In the genomic region with DNA sequence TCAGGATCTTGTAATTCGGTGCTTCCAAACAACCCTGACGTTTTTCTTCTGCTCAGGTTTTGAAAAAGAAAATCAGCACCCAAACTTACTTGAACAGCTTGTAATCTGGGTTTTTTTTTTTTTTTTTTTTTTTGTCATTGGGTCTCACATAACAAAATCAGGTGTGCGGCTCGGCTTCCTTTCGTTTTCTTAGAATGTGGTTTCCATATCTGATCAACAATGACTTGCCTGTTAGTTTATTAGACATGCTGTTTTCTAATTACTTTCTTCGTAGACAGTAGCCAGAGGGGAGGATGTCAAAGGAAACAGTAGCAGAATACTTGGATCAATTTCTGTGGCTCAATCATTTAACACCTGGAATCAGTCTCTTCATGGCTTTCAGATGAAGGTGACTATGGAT, we compare ENCODE assay signal across 17 cellular contexts. TPM values are rescaled to one million over a fixed set of nuclear protein-coding genes. Genes with fewer than 3 reads are reported as not detected.
DNase-seq lines count a peak whose midpoint lies in the region; ATAC-seq and TF ChIP-seq lines count a peak whose summit lies in the region.
"Had no signal": no experiment of that assay in that cellular context is flagged by ENCODE, and none has a peak within 500 bp of the region (broad histone marks: within the 10 kb centered on the region; RNA-seq: fewer than 3 reads in every experiment).

No MANE protein-coding gene starts in this region.

- ATAC-seq in GM23338 = no peak
- ATAC-seq in naive B cell (ENCODE audit: low read depth in 2 of 2) = no peak

- H3K4me3 ChIP-seq in CD8-positive, alpha-beta memory T cell (ENCODE audit: low read length) = no peak overlapping the region
- peak overlapping the region; percentile 77 for H3K4me3 ChIP-seq in GM23338

- H4K20me1 ChIP-seq in GM23338 (replicated peaks; ENCODE audit: insufficient read depth) = no peaks in the 10 kb centered on the region

- CTCF ChIA-PET in CD8-positive, alpha-beta memory T cell (lab: Charles Lee) = no interaction called here

- no peak for DNase-seq in CD8-positive, alpha-beta memory T cell
- DNase-seq in GM23338 (ENCODE audit: low spot score) (no peak), naive B cell (no peak), activated gamma-delta T cell treated with Interleukin-2 at 50 U/mL for 16 hours (no peak), activated gamma-delta T cell (lab: John Stamatoyannopoulos, UW) (no peak), HK-2 (ENCODE audit: unreplicated experiment) (no peak), cerebellum (ENCODE audit: low spot score) (no peak)
- DNase-seq in activated naive CD8-positive, alpha-beta T cell treated with anti-CD3 and anti-CD28 coated beads for 36 hours = no peak
- DNase-seq: activated effector memory CD4-positive, alpha-beta T cell treated with Interleukin-2 at 50 U/mL for 16 hours; colonic mucosa; HFFc6; NCI-H2171 treated with DMSO at 0.1 percent for 48 hours had no signal

- peaks cover 3% of the 10 kb centered on the region for H3K27me3 ChIP-seq in CD8-positive, alpha-beta memory T cell (ENCODE audit: insufficient read depth, low read length, poor library complexity, severe bottlenecking)
- H3K27me3 ChIP-seq in GM23338 (ENCODE audit: insufficient read depth) = peaks cover 50% of the 10 kb centered on the region

- H2AFZ ChIP-seq in GM23338 = no peak overlapping the region

- H3K4me1 Mint-ChIP-seq in CD8-positive, alpha-beta memory T cell = peaks cover 6 to 22% (median 17%) of the 10 kb centered on the region in 3 donors
- H3K4me1 Mint-ChIP-seq in GM23338 = peaks cover 2% of the 10 kb centered on the region; the same call in 1 of the 3 replicates
- peaks cover 8% of the 10 kb centered on the region for H3K4me1 Mint-ChIP-seq in activated naive CD8-positive, alpha-beta T cell treated with anti-CD3 and anti-CD28 coated beads for 36 hours
- H3K4me1 Mint-ChIP-seq in naive B cell = peaks cover 10 to 26% (median 24%) of the 10 kb centered on the region in 3 donors
- H3K4me1 Mint-ChIP-seq: stimulated activated effector memory CD8-positive, alpha-beta T cell treated with anti-CD3 and anti-CD28 coated beads, Interleukin-12 subunit alpha, Interleukin-12 subunit beta, amount 100 ng/mL, for 72 hours had no signal

- peaks cover 23 to 52% of the 10 kb centered on the region in 2 donors for H3K27me3 Mint-ChIP-seq in CD8-positive, alpha-beta memory T cell
- peaks cover 40% of the 10 kb centered on the region for H3K27me3 Mint-ChIP-seq in GM23338 (ENCODE audit: insufficient read depth, low read depth, poor library complexity)
- H3K27me3 Mint-ChIP-seq in activated naive CD8-positive, alpha-beta T cell treated with anti-CD3 and anti-CD28 coated beads for 36 hours = peaks cover 61% of the 10 kb centered on the region
- peaks cover 46 to 61% (median 47%) of the 10 kb centered on the region in 3 donors for H3K27me3 Mint-ChIP-seq in naive B cell

- no peaks in the 10 kb centered on the region for H3K9me3 ChIP-seq in CD8-positive, alpha-beta memory T cell (ENCODE audit: low read length)
- H3K9me3 ChIP-seq: colonic mucosa had no signal

- POLR2A ChIA-PET in CD8-positive, alpha-beta memory T cell (lab: Charles Lee) = no interaction called here

- peak overlapping the region; percentile 5 to 81 (median 73) for H3K4me3 Mint-ChIP-seq in CD8-positive, alpha-beta memory T cell
- peak overlapping the region; percentile 78 for H3K4me3 Mint-ChIP-seq in GM23338
- H3K4me3 Mint-ChIP-seq in activated naive CD8-positive, alpha-beta T cell treated with anti-CD3 and anti-CD28 coated beads for 36 hours = peak overlapping the region; percentile 38
- H3K4me3 Mint-ChIP-seq in naive B cell = peak overlapping the region in 6 of 8 donors; percentile 31 to 89 (median 67)
- H3K4me3 Mint-ChIP-seq: HFFc6; stimulated activated effector memory CD8-positive, alpha-beta T cell treated with anti-CD3 and anti-CD28 coated beads, Interleukin-12 subunit alpha, Interleukin-12 subunit beta, amount 100 ng/mL, for 72 hours had no signal

- TF ChIP-seq CTCF in GM23338 (conservative IDR thresholded peaks at IDR 0.05; ENCODE audit: low read depth in 2 of 2) = no peak

- H3K27ac Mint-ChIP-seq in CD8-positive, alpha-beta memory T cell = peak overlapping the region in 2 of 8 donors; percentile 3 to 47
- H3K27ac Mint-ChIP-seq in GM23338 = no peak overlapping the region
- H3K27ac Mint-ChIP-seq in activated naive CD8-positive, alpha-beta T cell treated with anti-CD3 and anti-CD28 coated beads for 36 hours = no peak overlapping the region
- H3K27ac Mint-ChIP-seq in naive B cell = no peak overlapping the region
- H3K27ac Mint-ChIP-seq: HFFc6; stimulated activated effector memory CD8-positive, alpha-beta T cell treated with anti-CD3 and anti-CD28 coated beads, Interleukin-12 subunit alpha, Interleukin-12 subunit beta, amount 100 ng/mL, for 72 hours had no signal

- no peaks in the 10 kb centered on the region for H3K36me3 ChIP-seq in CD8-positive, alpha-beta memory T cell (ENCODE audit: insufficient read depth, low read length)
- H3K36me3 ChIP-seq in GM23338 (ENCODE audit: insufficient read depth) = no peaks in the 10 kb centered on the region
- H3K36me3 ChIP-seq: colonic mucosa had no signal

- peaks cover 0 to 3% (median 0%) of the 10 kb centered on the region in 3 donors for H3K36me3 Mint-ChIP-seq in CD8-positive, alpha-beta memory T cell
- no peaks in the 10 kb centered on the region for H3K36me3 Mint-ChIP-seq in GM23338 (ENCODE audit: low read depth)
- H3K36me3 Mint-ChIP-seq in activated naive CD8-positive, alpha-beta T cell treated with anti-CD3 and anti-CD28 coated beads for 36 hours = no peaks in the 10 kb centered on the region
- peaks cover 4 to 11% of the 10 kb centered on the region in 2 donors for H3K36me3 Mint-ChIP-seq in naive B cell
- H3K36me3 Mint-ChIP-seq: stimulated activated effector memory CD8-positive, alpha-beta T cell treated with anti-CD3 and anti-CD28 coated beads, Interleukin-12 subunit alpha, Interleukin-12 subunit beta, amount 100 ng/mL, for 72 hours had no signal

- H3K4me1 ChIP-seq in CD8-positive, alpha-beta memory T cell (ENCODE audit: insufficient read depth, low read length) = no peaks in the 10 kb centered on the region
- peaks cover 5% of the 10 kb centered on the region; the same call in 1 of the 2 replicates for H3K4me1 ChIP-seq in GM23338 (ENCODE audit: insufficient read depth)
- H3K4me1 ChIP-seq: colonic mucosa, foreskin keratinocyte had no signal

- H3K27ac ChIP-seq in CD8-positive, alpha-beta memory T cell (ENCODE audit: low read depth, low read length) = no peak overlapping the region
- H3K27ac ChIP-seq in GM23338 (ENCODE audit: low read depth) = no peak overlapping the region
- H3K27ac ChIP-seq: colonic mucosa, foreskin keratinocyte had no signal

- H3K4me2 ChIP-seq in GM23338 = peak overlapping the region; percentile 97

- H3K9me2 ChIP-seq in GM23338 (ENCODE audit: insufficient read depth) = peaks cover 11% of the 10 kb centered on the region

- peaks cover 0 to 24% (median 8%) of the 10 kb centered on the region in 5 donors for H3K9me3 Mint-ChIP-seq in CD8-positive, alpha-beta memory T cell
- H3K9me3 Mint-ChIP-seq in GM23338 = peaks cover 9% of the 10 kb centered on the region; the same call in 2 of the 3 replicates
- H3K9me3 Mint-ChIP-seq in activated naive CD8-positive, alpha-beta T cell treated with anti-CD3 and anti-CD28 coated beads for 36 hours = peaks cover 2% of the 10 kb centered on the region
- peaks cover 0 to 5% (median 0%) of the 10 kb centered on the region in 7 donors for H3K9me3 Mint-ChIP-seq in naive B cell
- H3K9me3 Mint-ChIP-seq: stimulated activated effector memory CD8-positive, alpha-beta T cell treated with anti-CD3 and anti-CD28 coated beads, Interleukin-12 subunit alpha, Interleukin-12 subunit beta, amount 100 ng/mL, for 72 hours had no signal

- H3K79me2 ChIP-seq in GM23338 (replicated peaks; ENCODE audit: insufficient read depth) = no peaks in the 10 kb centered on the region

- H3F3A ChIP-seq in GM23338 (replicated peaks; ENCODE audit: low read depth) = no peaks in the 10 kb centered on the region

TF ChIP-seq in GM23338, 12 proteins besides CTCF, POLR2A, EP300 and RAD21:
- TF ChIP-seq, protein P1, sequence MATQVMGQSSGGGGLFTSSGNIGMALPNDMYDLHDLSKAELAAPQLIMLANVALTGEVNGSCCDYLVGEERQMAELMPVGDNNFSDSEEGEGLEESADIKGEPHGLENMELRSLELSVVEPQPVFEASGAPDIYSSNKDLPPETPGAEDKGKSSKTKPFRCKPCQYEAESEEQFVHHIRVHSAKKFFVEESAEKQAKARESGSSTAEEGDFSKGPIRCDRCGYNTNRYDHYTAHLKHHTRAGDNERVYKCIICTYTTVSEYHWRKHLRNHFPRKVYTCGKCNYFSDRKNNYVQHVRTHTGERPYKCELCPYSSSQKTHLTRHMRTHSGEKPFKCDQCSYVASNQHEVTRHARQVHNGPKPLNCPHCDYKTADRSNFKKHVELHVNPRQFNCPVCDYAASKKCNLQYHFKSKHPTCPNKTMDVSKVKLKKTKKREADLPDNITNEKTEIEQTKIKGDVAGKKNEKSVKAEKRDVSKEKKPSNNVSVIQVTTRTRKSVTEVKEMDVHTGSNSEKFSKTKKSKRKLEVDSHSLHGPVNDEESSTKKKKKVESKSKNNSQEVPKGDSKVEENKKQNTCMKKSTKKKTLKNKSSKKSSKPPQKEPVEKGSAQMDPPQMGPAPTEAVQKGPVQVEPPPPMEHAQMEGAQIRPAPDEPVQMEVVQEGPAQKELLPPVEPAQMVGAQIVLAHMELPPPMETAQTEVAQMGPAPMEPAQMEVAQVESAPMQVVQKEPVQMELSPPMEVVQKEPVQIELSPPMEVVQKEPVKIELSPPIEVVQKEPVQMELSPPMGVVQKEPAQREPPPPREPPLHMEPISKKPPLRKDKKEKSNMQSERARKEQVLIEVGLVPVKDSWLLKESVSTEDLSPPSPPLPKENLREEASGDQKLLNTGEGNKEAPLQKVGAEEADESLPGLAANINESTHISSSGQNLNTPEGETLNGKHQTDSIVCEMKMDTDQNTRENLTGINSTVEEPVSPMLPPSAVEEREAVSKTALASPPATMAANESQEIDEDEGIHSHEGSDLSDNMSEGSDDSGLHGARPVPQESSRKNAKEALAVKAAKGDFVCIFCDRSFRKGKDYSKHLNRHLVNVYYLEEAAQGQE (IDR thresholded peaks at IDR 0.05; ENCODE audit: unreplicated experiment) = no peak
- TF ChIP-seq STAT1 (IDR thresholded peaks at IDR 0.05; ENCODE audit: unreplicated experiment) = no peak
- no peak for TF ChIP-seq ZNF114 (CRISPR knock-in tag; IDR thresholded peaks at IDR 0.05)
- TF ChIP-seq POLR2AphosphoS5 (IDR thresholded peaks at IDR 0.05; ENCODE audit: low read depth) = no peak
- TF ChIP-seq CREB1 (CRISPR knock-in tag; IDR thresholded peaks at IDR 0.05; ENCODE audit: low read depth) = no peak
- TF ChIP-seq NANOG (IDR thresholded peaks at IDR 0.05; ENCODE audit: borderline replicate concordance) = no peak
- TF ChIP-seq JUNB (IDR thresholded peaks at IDR 0.05; ENCODE audit: unreplicated experiment) = no peak
- TF ChIP-seq ZNF331 (CRISPR knock-in tag; IDR thresholded peaks at IDR 0.05; ENCODE audit: low read depth) = no peak

RNA-seq across cellular contexts. Expression of a gene that starts 0.9 kb away (rescaled TPM):
- not detected for total RNA-seq in CD8-positive, alpha-beta memory T cell
- polyA plus RNA-seq in CD8-positive, alpha-beta memory T cell = 0.08 TPM
- total RNA-seq in GM23338 (2014; rRNA removed; shearing (Covaris generic)) = 0.07 and 0.08 TPM in 2 replicates
- polyA plus RNA-seq in GM23338 (2016; fragmentation: Nextera tagmentation; extraction: Ambion mirVana) (0.03 and 0.28 TPM in 2 replicates), naive B cell (ENCODE audit: low read depth in 6 of 6) (not detected)
- total RNA-seq in activated naive CD8-positive, alpha-beta T cell treated with anti-CD3 and anti-CD28 coated beads for 36 hours = not detected
- 6.5 TPM for total RNA-seq in cerebellum
- total RNA-seq: foreskin keratinocyte, HFFc6, liver, M059J, osteocyte had no signal
- polyA plus RNA-seq: foreskin keratinocyte, liver had no signal
